10 cellular contexts compared by ENCODE assay signal in the genomic region with DNA sequence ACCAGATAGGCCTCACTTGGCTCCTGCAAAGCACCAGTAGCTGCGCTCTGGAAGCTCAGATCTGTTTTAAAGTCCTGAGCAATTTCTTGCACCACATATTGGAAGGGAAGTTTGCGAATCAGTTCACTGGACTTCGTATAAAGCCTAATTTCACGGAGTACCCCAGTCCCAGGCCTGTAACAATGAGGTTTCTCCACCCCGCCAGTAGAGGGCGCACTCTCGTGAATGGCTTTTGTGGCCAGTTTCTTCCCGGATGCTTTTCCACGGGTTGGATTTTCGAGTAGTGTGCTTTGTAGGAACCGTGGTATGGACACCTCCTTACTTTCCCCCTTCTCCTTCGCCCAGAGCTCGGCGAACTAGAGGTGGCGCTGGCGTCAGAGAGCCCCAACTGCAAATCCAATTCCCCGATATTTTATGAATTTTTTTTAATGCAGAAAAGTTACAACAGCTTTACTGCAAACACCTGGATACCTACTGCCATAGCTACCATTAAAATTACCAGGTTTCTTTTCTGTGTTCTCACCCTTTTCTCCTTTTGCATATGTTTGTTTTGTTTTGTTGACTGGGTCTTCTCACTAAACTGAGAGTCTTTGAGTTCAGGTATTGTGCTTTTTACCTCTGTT. TPM values are rescaled to one million over a fixed set of nuclear protein-coding genes. Genes with fewer than 3 reads are reported as not detected.
DNase-seq lines count a peak whose midpoint lies in the region; ATAC-seq and TF ChIP-seq lines count a peak whose summit lies in the region.
"Had no signal": no experiment of that assay in that cellular context is flagged by ENCODE, and none has a peak within 500 bp of the region (broad histone marks: within the 10 kb centered on the region; RNA-seq: fewer than 3 reads in every experiment).

No MANE protein-coding gene starts in this region.

- DNase-seq in COLO668 (lab: John Stamatoyannopoulos, UW; ENCODE audit: unreplicated experiment): peak; percentile 7
- DNase-seq in KBM-7: peak; percentile 26
- no peak for DNase-seq in astrocyte of the spinal cord (ENCODE audit: low read depth, low spot score)
- no peak for DNase-seq in neural crest cell (ENCODE audit: low read depth, low spot score)
- no peak for DNase-seq in NCI-H1694 (lab: John Stamatoyannopoulos, UW)
- no peak for DNase-seq in NK-92 (lab: John Stamatoyannopoulos, UW; ENCODE audit: unreplicated experiment)
- no peak for DNase-seq in NCI-H2107 treated with DMSO at 0.1 percent for 48 hours (lab: John Stamatoyannopoulos, UW; ENCODE audit: unreplicated experiment)
- DNase-seq: MG63 had no signal

- H3K27ac Mint-ChIP-seq in neural crest cell (ENCODE audit: unreplicated experiment): no peak overlapping the region

- no peak overlapping the region for H3K4me3 ChIP-seq in astrocyte of the spinal cord (ENCODE audit: low read depth, low read length)
- H3K4me3 ChIP-seq: MG63 had no signal

- in situ Hi-C loops in KBM-7 (cut with MboI; ENCODE audit: low pct_unique_long_range_greater_than_20kb, low sequenced_read_pairs) (no loop called here), astrocyte of the spinal cord (cut with HindIII; ENCODE audit: low sequenced_read_pairs) (no loop called here)

- TF ChIP-seq CTCF in astrocyte of the spinal cord (IDR thresholded peaks at IDR 0.05; ENCODE audit: low read depth, low read length) (peak; percentile 72), neural crest cell (conservative IDR thresholded peaks at IDR 0.05) (peak; percentile 70)

- peaks cover 2% of the 10 kb centered on the region for H3K9me3 Mint-ChIP-seq in neural crest cell

- no peak overlapping the region for H3K4me3 Mint-ChIP-seq in neural crest cell

- no peaks in the 10 kb centered on the region for H3K27me3 Mint-ChIP-seq in neural crest cell (ENCODE audit: low read depth)

- no peak for ATAC-seq in HG03432 (IDR thresholded peaks at IDR 0.05; ENCODE audit: unreplicated experiment)
- ATAC-seq: left colon had no signal

- peaks cover 7% of the 10 kb centered on the region for H3K4me1 Mint-ChIP-seq in neural crest cell

- H3K36me3 Mint-ChIP-seq in neural crest cell (ENCODE audit: low read depth): no peaks in the 10 kb centered on the region

RNA-seq across cellular contexts. Expression of a gene that starts 13.3 kb away (rescaled TPM):
- total RNA-seq in neural crest cell: 0.98 and 1.9 TPM in 2 replicates

Comparison
In these comparisons a context has a peak if more than half of its experiments do, and no peak if none do; other contexts are left out.
1. DNase-seq: peak in COLO668 (single experiment) and KBM-7 (single experiment); none in astrocyte of the spinal cord (single experiment), neural crest cell (single experiment), NCI-H1694 (single experiment), NK-92 (single experiment) and NCI-H2107 treated with DMSO at 0.1 percent for 48 hours (single experiment).